In the genomic region with DNA sequence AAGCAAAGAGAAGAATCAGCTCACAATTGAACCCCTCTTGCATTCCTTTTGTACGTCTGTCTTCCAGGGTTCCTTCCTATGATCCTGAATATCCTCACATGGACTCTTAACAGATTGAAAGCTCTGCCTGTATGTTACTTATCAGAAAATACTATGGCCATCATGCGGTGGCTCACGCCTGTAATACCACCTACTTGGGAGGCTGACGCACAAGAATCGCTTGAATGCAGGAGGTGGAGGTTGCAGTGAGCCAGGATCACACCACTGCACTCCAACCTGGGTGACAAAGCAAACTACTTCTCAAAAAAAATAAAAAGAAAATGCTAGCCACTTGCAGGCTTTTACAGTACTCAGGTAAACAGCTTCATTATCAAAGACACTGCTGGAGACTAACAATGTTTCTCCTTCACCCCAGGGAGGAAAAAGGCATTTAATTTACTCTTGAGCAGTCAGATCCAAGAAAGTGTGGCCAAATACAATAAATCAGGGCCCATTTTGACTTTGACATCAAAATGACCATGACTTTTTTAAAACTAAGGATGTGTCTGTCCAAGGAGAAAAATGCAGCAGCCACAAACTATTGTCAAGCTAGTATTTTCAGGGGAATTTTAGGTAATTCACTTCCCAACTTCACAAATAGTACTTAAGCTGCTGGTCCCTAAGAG, we compare ENCODE assay signal across 15 cellular contexts.
"Had no signal": no experiment of that assay in that cellular context is flagged by ENCODE, and none has a peak within 500 bp of the region (broad histone marks: within the 10 kb centered on the region; RNA-seq: fewer than 3 reads in every experiment).

No MANE protein-coding gene starts in this region.

- DNase-seq: activated CD4-positive, alpha-beta T cell treated with anti-CD3 and anti-CD28 coated beads, Interleukin-2, amount 50 U/mL, for 1 hour; activated naive CD4-positive, alpha-beta T cell treated with anti-CD3 and anti-CD28 coated beads, Interleukin-2, amount 10 ng/mL, durations not matched to agents 7 days and 5 days; activated T-cell treated with anti-CD3 and anti-CD28 coated beads for 4 hours; body of pancreas; erythroblast; left cardiac atrium; psoas muscle; sigmoid colon; stimulated activated CD4-positive, alpha-beta T cell treated with anti-CD3 and anti-CD28 coated beads, Interleukin-2, amount 100 ng/mL, for 48 hours; stimulated activated naive CD4-positive, alpha-beta T cell treated with Interleukin-2 at 50 U/mL for 16 hours; upper lobe of right lung had no signal

- ATAC-seq: activated T-helper 17 cell treated with anti-CD3 and anti-CD28 coated beads, Interleukin-2, amount 50 U/mL, for 72 hours; body of pancreas; left cardiac atrium; natural killer cell treated with Interleukin-12 subunit alpha and Interleukin-12 subunit beta and Interleukin-15 and Interleukin-18, amount 100 ng/mL, for 72 hours; psoas muscle; upper lobe of right lung had no signal

- H3K4me3 Mint-ChIP-seq: activated naive CD4-positive, alpha-beta T cell treated with anti-CD3 and anti-CD28 coated beads, Interleukin-2, amount 10 ng/mL, durations not matched to agents 7 days and 5 days; activated T-helper 17 cell treated with anti-CD3 and anti-CD28 coated beads, Interleukin-2, amount 50 U/mL, for 72 hours; central memory CD8-positive, alpha-beta T cell; dendritic cell treated with granulocyte-macrophage colony-stimulating factor and Interleukin-4, amounts not matched to agents 40 ng/mL and 50 ng/mL, for 4 days had no signal

- H3K9me3 ChIP-seq: body of pancreas, psoas muscle, sigmoid colon, upper lobe of right lung had no signal

- H3K27me3 ChIP-seq: body of pancreas, sigmoid colon, upper lobe of right lung had no signal

- H3K9me3 Mint-ChIP-seq: activated naive CD4-positive, alpha-beta T cell treated with anti-CD3 and anti-CD28 coated beads, Interleukin-2, amount 10 ng/mL, durations not matched to agents 7 days and 5 days; activated T-helper 17 cell treated with anti-CD3 and anti-CD28 coated beads, Interleukin-2, amount 50 U/mL, for 72 hours; central memory CD8-positive, alpha-beta T cell; dendritic cell treated with granulocyte-macrophage colony-stimulating factor and Interleukin-4, amounts not matched to agents 40 ng/mL and 50 ng/mL, for 4 days; natural killer cell treated with Interleukin-12 subunit alpha and Interleukin-12 subunit beta and Interleukin-15 and Interleukin-18, amount 100 ng/mL, for 72 hours had no signal

- H3K36me3 ChIP-seq: sigmoid colon, upper lobe of right lung had no signal

- H3K27ac ChIP-seq: body of pancreas, psoas muscle, upper lobe of right lung had no signal

- H3K36me3 Mint-ChIP-seq: natural killer cell treated with Interleukin-12 subunit alpha and Interleukin-12 subunit beta and Interleukin-15 and Interleukin-18, amount 100 ng/mL, for 72 hours had no signal

- H3K27me3 Mint-ChIP-seq: activated naive CD4-positive, alpha-beta T cell treated with anti-CD3 and anti-CD28 coated beads, Interleukin-2, amount 10 ng/mL, durations not matched to agents 7 days and 5 days; activated T-helper 17 cell treated with anti-CD3 and anti-CD28 coated beads, Interleukin-2, amount 50 U/mL, for 72 hours; central memory CD8-positive, alpha-beta T cell; dendritic cell treated with granulocyte-macrophage colony-stimulating factor and Interleukin-4, amounts not matched to agents 40 ng/mL and 50 ng/mL, for 4 days; natural killer cell treated with Interleukin-12 subunit alpha and Interleukin-12 subunit beta and Interleukin-15 and Interleukin-18, amount 100 ng/mL, for 72 hours had no signal

- H3K27ac Mint-ChIP-seq: activated naive CD4-positive, alpha-beta T cell treated with anti-CD3 and anti-CD28 coated beads, Interleukin-2, amount 10 ng/mL, durations not matched to agents 7 days and 5 days; activated T-helper 17 cell treated with anti-CD3 and anti-CD28 coated beads, Interleukin-2, amount 50 U/mL, for 72 hours; dendritic cell treated with granulocyte-macrophage colony-stimulating factor and Interleukin-4, amounts not matched to agents 40 ng/mL and 50 ng/mL, for 4 days had no signal

- H3K4me3 ChIP-seq: body of pancreas, psoas muscle, sigmoid colon, upper lobe of right lung had no signal
